Comparison of ENCODE assay signal across 22 cellular contexts in genomic region chr3:25846282-25846681, GRCh38.
"Had no signal": no experiment of that assay in that cellular context is flagged by ENCODE, and none has a peak within 500 bp of the region (broad histone marks: within the 10 kb centered on the region; RNA-seq: fewer than 3 reads in every experiment).

No MANE protein-coding gene starts in this region.

- FAIRE-seq: keratinocyte had no signal

- H3K27ac ChIP-seq: left lung, lower lobe of right lung, parathyroid adenoma, right atrium auricular region, right lobe of liver, tibial nerve, uterus had no signal

- H3K9ac ChIP-seq: parathyroid adenoma had no signal

- DNase-seq: hippocampal formation; left colon; left lung; lower lobe of right lung; mammary epithelial cell; mesenchymal stem cell; naive thymus-derived CD8-positive, alpha-beta T cell; nucleus accumbens; right lobe of liver; stimulated activated CD4-positive, alpha-beta T cell treated with anti-CD3 and anti-CD28 coated beads, Interleukin-12 subunit alpha, Interleukin-12 subunit beta, amount 100 ng/mL, for 4 hours; stimulated activated CD4-positive, alpha-beta T cell treated with anti-CD3 and anti-CD28 coated beads, Interleukin-15, amount 100 ng/mL, for 24 hours; stimulated activated CD4-positive, alpha-beta T cell treated with anti-CD3 and anti-CD28 coated beads, Interleukin-2, amount 100 ng/mL, for 24 hours; stimulated activated CD4-positive, alpha-beta T cell treated with anti-CD3 and anti-CD28 coated beads, Interleukin-4, amount 100 ng/mL, for 4 hours; stimulated activated CD8-positive, alpha-beta memory T cell treated with anti-CD3 and anti-CD28 coated beads, Interleukin-4, amount 100 ng/mL, for 48 hours; stimulated activated naive CD4-positive, alpha-beta T cell treated with Interleukin-2 at 50 U/mL for 16 hours; stimulated activated naive CD8-positive, alpha-beta T cell treated with anti-CD3 and anti-CD28 coated beads, Interleukin-15, amount 100 ng/mL, for 72 hours; substantia nigra; uterus had no signal

- H3K36me3 ChIP-seq: left lung, lower lobe of right lung, right atrium auricular region, right lobe of liver, tibial nerve, uterus had no signal

- H3K9me3 ChIP-seq: left lung, lower lobe of right lung, right atrium auricular region, right lobe of liver, tibial nerve, uterus had no signal

- H3K4me3 ChIP-seq: left lung, lower lobe of right lung, right atrium auricular region, right lobe of liver, tibial nerve, uterus had no signal

- H3K27me3 ChIP-seq: left lung, right atrium auricular region, right lobe of liver, tibial nerve, uterus had no signal

- H3K4me1 ChIP-seq: left lung, lower lobe of right lung, parathyroid adenoma, right atrium auricular region, right lobe of liver, tibial nerve, uterus had no signal
